ENCODE assay signal across 11 cellular contexts in the genomic region with DNA sequence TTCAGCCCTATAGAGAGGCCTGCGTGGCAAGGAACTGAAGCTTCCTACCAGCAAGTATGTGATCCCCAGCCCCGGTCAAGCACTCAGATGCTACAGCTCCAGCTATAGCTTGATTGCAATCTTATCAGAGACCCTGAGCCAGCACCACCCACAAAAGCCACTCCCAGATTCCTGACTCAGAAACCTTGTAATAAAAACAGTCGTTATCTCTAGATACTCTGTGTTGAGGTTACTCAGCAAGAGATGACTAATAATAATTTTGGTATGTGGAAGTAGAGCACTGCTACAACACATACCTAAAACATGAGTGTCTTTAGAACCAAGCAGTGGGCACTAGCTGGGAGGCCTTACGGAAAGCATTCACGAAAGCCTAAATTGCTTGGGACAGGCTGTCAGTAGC.
DNase-seq lines count a peak whose midpoint lies in the region; ATAC-seq and TF ChIP-seq lines count a peak whose summit lies in the region.
"Had no signal": no experiment of that assay in that cellular context is flagged by ENCODE, and none has a peak within 500 bp of the region (broad histone marks: within the 10 kb centered on the region; RNA-seq: fewer than 3 reads in every experiment).

No MANE protein-coding gene starts in this region.

- TF ChIP-seq EP300 in ovary (IDR thresholded peaks at IDR 0.05) = no peak

- peak overlapping the region; percentile 22; the same call in 1 of the 2 replicates for H3K18ac ChIP-seq in IMR-90 (ENCODE audit: low read depth, low read length)

- no peak overlapping the region for H3K27ac ChIP-seq in CD4-positive, alpha-beta T cell (ENCODE audit: low read depth, low read length)
- H3K27ac ChIP-seq in IMR-90 (ENCODE audit: insufficient read depth, low read length) (no peak overlapping the region), ovary (no peak overlapping the region)

- H3K23ac ChIP-seq in IMR-90 (ENCODE audit: low read depth, low read length) = no peak overlapping the region

- no peak overlapping the region for H3K56ac ChIP-seq in IMR-90 (ENCODE audit: extremely low read depth, insufficient read depth, low read length)

- no peaks in the 10 kb centered on the region for H3K9me3 ChIP-seq in CD4-positive, alpha-beta T cell (ENCODE audit: control insufficient read depth, low read length)
- peaks cover 20% of the 10 kb centered on the region for H3K9me3 ChIP-seq in IMR-90 (ENCODE audit: control insufficient read depth, insufficient read depth, low read length)
- no peaks in the 10 kb centered on the region for H3K9me3 ChIP-seq in ovary

- H3K4ac ChIP-seq in IMR-90 (ENCODE audit: low read depth, low read length) = no peak overlapping the region

- TF ChIP-seq CTCF in CD4-positive, alpha-beta T cell (IDR thresholded peaks at IDR 0.05) = no peak
- TF ChIP-seq CTCF in IMR-90 (conservative IDR thresholded peaks at IDR 0.05; ENCODE audit: low read depth, low read length) (no peak), ovary (IDR thresholded peaks at IDR 0.05) (no peak)

- WGBS in IMR-90 (ENCODE audit: extremely low coverage in 2 of 2, insufficient read length in 1 of 2), 2 experiments = 100% methylated on average over 1 of the region's 5 CpGs; no CpG with 5 or more reads in 1 of the 2 experiments
- 79 to 87% (median 85%) methylated on average over 5 of the region's 5 CpGs for WGBS in ovary, 3 donors

- H4K91ac ChIP-seq in IMR-90 (ENCODE audit: insufficient read depth, low read depth, low read length) = no peak overlapping the region; the same call in 1 of the 2 replicates

- in situ Hi-C loops in IMR-90 (cut with MboI; ENCODE audit: low sequenced_read_pairs) = no loop called here

- no peak overlapping the region for H3K4me2 ChIP-seq in IMR-90 (ENCODE audit: low read depth, low read length)

- H3K4me3 Mint-ChIP-seq in CD4-positive, alpha-beta T cell = no peak overlapping the region
- H3K4me3 Mint-ChIP-seq: activated B cell treated with CpG ODN at 0.5 μM for 24 hours; dendritic cell treated with granulocyte-macrophage colony-stimulating factor and Interleukin-4, amounts not matched to agents 40 ng/mL and 50 ng/mL, for 4 days had no signal

- no peak overlapping the region for H3K14ac ChIP-seq in IMR-90 (replicated peaks; ENCODE audit: low read depth, low read length)

- no peak for DNase-seq in CD4-positive, alpha-beta T cell
- DNase-seq in IMR-90 (peak; percentile 86), astrocyte of the hippocampus (ENCODE audit: low read depth, low spot score) (peak; percentile 50), renal cortical epithelial cell (ENCODE audit: low read depth) (peak; percentile 40), pons (ENCODE audit: low spot score) (no peak), ovary (no peak), NCI-H2227 treated with DMSO at 0.1 percent for 48 hours (lab: John Stamatoyannopoulos, UW) (no peak)
- DNase-seq: activated B cell treated with CpG ODN at 0.5 μM for 24 hours, occipital lobe had no signal

- no peak for TF ChIP-seq RAD21 in IMR-90 (IDR thresholded peaks at IDR 0.05; ENCODE audit: low read length)

- dilution Hi-C loops in IMR-90 (cut with HindIII; ENCODE audit: low sequenced_read_pairs, unreplicated experiment) = no loop called here

- intact Hi-C loops in CD4-positive, alpha-beta T cell (cut with DNase I, micrococcal nuclease) = loop anchor here in 1 of 2 experiments (5.0 kb wide), 1 partner anchor 105 kb away; no protein-coding TSS in a partner anchor
- intact Hi-C loops in IMR-90 (cut with micrococcal nuclease) = loop anchor here (10.0 kb wide), 1 partner anchor 232 kb away; a partner anchor contains a TSS
- intact Hi-C loops in ovary (cut with DNase I) = no loop called here

- H3K79me1 ChIP-seq in IMR-90 (ENCODE audit: low read depth in 1 of 2, low read length in 2 of 2) = no peaks in the 10 kb centered on the region

- no peak overlapping the region for H3K9ac ChIP-seq in IMR-90 (ENCODE audit: low read depth, low read length)

- H2AK5ac ChIP-seq in IMR-90 (ENCODE audit: low read depth, low read length) = 0 out of 2 replicates have a peak overlapping the region, but pooled peaks have one; percentile 38

- CTCF ChIA-PET in CD4-positive, alpha-beta T cell (lab: Charles Lee) = interaction anchor here (1.2 to 1.3 kb wide), 2 partner anchors 21 to 43 kb away, joined by 3 read pairs; no protein-coding TSS in a partner anchor
- CTCF ChIA-PET in IMR-90 (lab: Yijun Ruan, JAX) = no interaction called here

- H4K5ac ChIP-seq in IMR-90 (ENCODE audit: low read depth, low read length) = no peak overlapping the region

- peak overlapping the region; percentile 40; the same call in 1 of the 2 replicates for H2BK120ac ChIP-seq in IMR-90 (ENCODE audit: low read depth, low read length)

- ATAC-seq in CD4-positive, alpha-beta T cell (ENCODE audit: poor library complexity) = no peak
- peak; percentile 98 for ATAC-seq in IMR-90 (ENCODE audit: low read depth)
- no peak for ATAC-seq in HG02623 (IDR thresholded peaks at IDR 0.05; ENCODE audit: unreplicated experiment)

- no peak overlapping the region for H2BK5ac ChIP-seq in IMR-90 (ENCODE audit: low read depth, low read length, poor library complexity, severe bottlenecking)

- TF ChIP-seq POLR2A in IMR-90 (IDR thresholded peaks at IDR 0.05; ENCODE audit: low read depth, low read length) (no peak), ovary (IDR thresholded peaks at IDR 0.05) (no peak)

- H4K8ac ChIP-seq in IMR-90 (ENCODE audit: low read depth in 2 of 2, low read length in 2 of 2) = peak overlapping the region in 1 of 2 experiments; percentile 1; a peak in 1 of 4 replicates

- no peak overlapping the region for H2AK9ac ChIP-seq in IMR-90 (replicated peaks; ENCODE audit: low read depth, low read length, poor library complexity)

- H3K4me3 ChIP-seq in IMR-90 (ENCODE audit: insufficient read depth, low read depth, low read length) = no peak overlapping the region
- no peak overlapping the region for H3K4me3 ChIP-seq in ovary

- POLR2A ChIA-PET in CD4-positive, alpha-beta T cell (lab: Charles Lee) = no interaction called here
- POLR2A ChIA-PET in IMR-90 (lab: Charles Lee; ENCODE audit: unreplicated experiment) = interaction anchor here (0.7 kb wide), 1 partner anchor 175 kb away, joined by 6 read pairs; no protein-coding TSS in a partner anchor

- H3K9me1 ChIP-seq in IMR-90 (ENCODE audit: insufficient read depth, low read length) = no peaks in the 10 kb centered on the region

- no peaks in the 10 kb centered on the region for H3K27me3 Mint-ChIP-seq in CD4-positive, alpha-beta T cell
- H3K27me3 Mint-ChIP-seq: dendritic cell treated with granulocyte-macrophage colony-stimulating factor and Interleukin-4, amounts not matched to agents 40 ng/mL and 50 ng/mL, for 4 days had no signal

- BruUV-seq in IMR-90 (replicated peaks; lab: Mats Ljungman, UMichigan) = no TSS peak

- H4K20me1 ChIP-seq in IMR-90 (ENCODE audit: insufficient read depth, low read length) = no peaks in the 10 kb centered on the region

- H3K4me1 Mint-ChIP-seq in CD4-positive, alpha-beta T cell (ENCODE audit: low read depth) = peaks cover 39% of the 10 kb centered on the region

- H3K9me3 Mint-ChIP-seq in CD4-positive, alpha-beta T cell = no peaks in the 10 kb centered on the region

- H3K36me3 ChIP-seq in IMR-90 (ENCODE audit: control insufficient read depth, insufficient read depth, low read length) (no peaks in the 10 kb centered on the region), ovary (no peaks in the 10 kb centered on the region)

- H2BK15ac ChIP-seq in IMR-90 (ENCODE audit: low read depth, low read length) = no peak overlapping the region

- no peaks in the 10 kb centered on the region; the same call in 1 of the 2 replicates for H3K4me1 ChIP-seq in IMR-90 (ENCODE audit: control insufficient read depth, insufficient read depth, low read length)
- no peaks in the 10 kb centered on the region for H3K4me1 ChIP-seq in ovary (ENCODE audit: insufficient read depth)

- no peak overlapping the region for H2BK20ac ChIP-seq in IMR-90 (ENCODE audit: low read depth, low read length)

- H3K27me3 ChIP-seq in CD4-positive, alpha-beta T cell (ENCODE audit: control insufficient read depth, insufficient read depth, low read length) = no peaks in the 10 kb centered on the region
- H3K27me3 ChIP-seq in IMR-90 (ENCODE audit: control insufficient read depth, insufficient read depth, low read length) = peaks cover 12% of the 10 kb centered on the region
- H3K27me3 ChIP-seq in ovary = no peaks in the 10 kb centered on the region

- peak overlapping the region; percentile 68 for H3K27ac Mint-ChIP-seq in CD4-positive, alpha-beta T cell
- H3K27ac Mint-ChIP-seq: activated B cell treated with CpG ODN at 0.5 μM for 24 hours; dendritic cell treated with granulocyte-macrophage colony-stimulating factor and Interleukin-4, amounts not matched to agents 40 ng/mL and 50 ng/mL, for 4 days had no signal

- H3K36me3 Mint-ChIP-seq in CD4-positive, alpha-beta T cell (ENCODE audit: low read depth) = no peaks in the 10 kb centered on the region

- H2AFZ ChIP-seq in IMR-90 (replicated peaks; ENCODE audit: low read length, poor library complexity) = no peak overlapping the region

TF ChIP-seq in IMR-90, 13 proteins besides CTCF, POLR2A, EP300 and RAD21:
- peak; percentile 80 for TF ChIP-seq RCOR1 (IDR thresholded peaks at IDR 0.05; ENCODE audit: insufficient replicate concordance, low read length)
- no peak for TF ChIP-seq MAFK (IDR thresholded peaks at IDR 0.05; ENCODE audit: low read depth, low read length)
- peak; percentile 74 for TF ChIP-seq FOS (IDR thresholded peaks at IDR 0.05; ENCODE audit: low read depth, low read length)

Comparison
In these comparisons a context has a peak if more than half of its experiments do, and no peak if none do; other contexts are left out.
1. DNase-seq: peak in IMR-90 (single experiment), astrocyte of the hippocampus (single experiment) and renal cortical epithelial cell (single experiment); none in CD4-positive, alpha-beta T cell (0 of 10), pons (single experiment), ovary (0 of 5) and NCI-H2227 treated with DMSO at 0.1 percent for 48 hours (single experiment).